In the genomic region with DNA sequence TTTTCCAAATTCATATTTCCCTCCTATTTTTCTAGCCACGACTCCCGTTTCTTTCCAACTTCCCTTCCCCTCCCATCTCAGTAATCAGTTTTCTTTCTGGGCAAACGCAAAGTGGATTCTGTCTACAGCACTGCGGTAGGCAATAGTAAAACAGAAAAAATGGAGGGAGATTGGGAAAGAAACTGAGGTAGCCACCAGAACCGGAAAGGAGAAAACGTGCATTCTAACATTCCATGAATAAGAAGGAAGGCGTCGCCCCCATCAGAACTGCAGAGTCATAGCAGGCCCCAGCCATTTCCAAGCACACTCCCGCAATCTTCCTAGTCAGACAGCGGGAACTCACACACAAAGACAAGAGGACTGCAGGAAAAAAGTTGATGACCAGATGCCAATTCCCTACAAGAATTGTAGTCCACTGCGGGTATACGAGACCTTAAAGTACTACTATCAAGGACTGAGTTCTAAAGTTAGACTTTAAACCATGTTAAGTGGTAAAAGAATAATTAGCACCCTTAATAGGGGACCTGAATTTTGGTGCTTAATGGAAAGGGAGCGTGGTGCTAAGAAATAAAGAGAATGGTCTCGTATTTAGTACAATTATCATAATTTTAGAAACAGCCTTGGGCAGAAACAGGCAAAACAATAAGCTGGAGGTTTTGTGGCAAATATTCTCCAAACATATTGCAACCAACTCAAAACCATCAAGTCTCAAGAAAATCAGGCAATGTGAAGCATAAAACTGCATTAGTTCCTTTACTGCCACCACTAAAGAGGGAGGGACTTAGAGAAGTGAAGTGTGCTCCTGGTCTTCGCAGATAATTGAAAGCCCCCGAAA, we compare ENCODE assay signal across 8 cellular contexts. TPM values are rescaled to one million over a fixed set of nuclear protein-coding genes. Genes with fewer than 3 reads are reported as not detected.
DNase-seq lines count a peak whose midpoint lies in the region; ATAC-seq and TF ChIP-seq lines count a peak whose summit lies in the region.

No MANE protein-coding gene starts in this region.

- peak; percentile 44 for ATAC-seq in left ventricle myocardium superior
- no peak for ATAC-seq in HG02981 (IDR thresholded peaks at IDR 0.05; ENCODE audit: unreplicated experiment)

- H3K4me3 ChIP-seq in GM12864 (ENCODE audit: low read depth, low read length), result peak overlapping the region; percentile 81

- intact Hi-C loops in left ventricle myocardium superior (cut with micrococcal nuclease), result no loop called here
- intact Hi-C loops in posterior cingulate gyrus (cut with DNase I), result loop anchor here (5.0 kb wide), 2 partner anchors 92 to 152 kb away; no protein-coding TSS in a partner anchor

- peak; percentile 86 for DNase-seq in A172 (ENCODE audit: low spot score)
- DNase-seq in GM12864 (ENCODE audit: low read depth), result no peak
- DNase-seq in NCI-H2227 treated with DMSO at 0.1 percent for 48 hours (lab: John Stamatoyannopoulos, UW), result peak; percentile 31
- peak in 50 of 56 donors; percentile 3 to 72 (median 28) for DNase-seq in amygdala (lab: John Stamatoyannopoulos, UW)
- DNase-seq in left ventricle myocardium superior, result peak; percentile 36
- DNase-seq in posterior cingulate gyrus, result peak; percentile 17 to 91 (median 56)
- DNase-seq in stimulated activated naive CD4-positive, alpha-beta T cell treated with Interleukin-2 at 50 U/mL for 16 hours (lab: John Stamatoyannopoulos, UW), result no peak

- TF ChIP-seq CTCF in GM12864 (IDR thresholded peaks at IDR 0.05; ENCODE audit: low read depth, low read length, missing control alignments), result no peak

RNA-seq across cellular contexts. Expression of a gene that starts 1.4 kb away (rescaled TPM):
- total RNA-seq in A172 (2014; rRNA removed; shearing (Covaris generic)), result 283 and 321 TPM in 2 replicates
- 71.8 TPM for total RNA-seq in left ventricle myocardium superior

Comparison
In these comparisons a context has a peak if more than half of its experiments do, and no peak if none do; other contexts are left out.
1. DNase-seq: peak in A172 (single experiment), NCI-H2227 treated with DMSO at 0.1 percent for 48 hours (single experiment), amygdala (50 of 56), left ventricle myocardium superior (single experiment) and posterior cingulate gyrus (10 of 10); none in GM12864 (single experiment) and stimulated activated naive CD4-positive, alpha-beta T cell treated with Interleukin-2 at 50 U/mL for 16 hours (single experiment).